In genomic region chr21:45918835-45919467, GRCh38 we compare ENCODE assay signal across 26 cellular contexts.
"Had no signal": no experiment of that assay in that cellular context is flagged by ENCODE, and none has a peak within 500 bp of the region (broad histone marks: within the 10 kb centered on the region; RNA-seq: fewer than 3 reads in every experiment).

No MANE protein-coding gene starts in this region.

- ATAC-seq: foreskin keratinocyte; heart right ventricle; sciatic nerve; stimulated activated naive CD8-positive, alpha-beta T cell treated with anti-CD3 and anti-CD28 coated beads, Interleukin-15, Interleukin-2, amounts not matched to agents 100 U/mL and 50 U/mL, for 24 hours had no signal

- DNase-seq: activated CD4-positive, alpha-beta memory T cell treated with anti-CD3 and anti-CD28 coated beads for 36 hours; activated CD4-positive, alpha-beta T cell treated with anti-CD3 and anti-CD28 coated beads, Interleukin-2, amount 10 ng/mL, durations not matched to agents 24 days and 14 days; activated CD4-positive, CD25-positive, alpha-beta regulatory T cell treated with anti-CD3 and anti-CD28 coated beads, Interleukin-2, amount 50 U/mL, for 72 hours; activated CD8-positive, alpha-beta memory T cell treated with anti-CD3 and anti-CD28 coated beads, Interleukin-2, amount 50 U/mL, for 4 hours; activated gamma-delta T cell treated with Interleukin-2 at 50 U/mL for 16 hours; activated naive CD4-positive, alpha-beta T cell treated with anti-CD3 and anti-CD28 coated beads, Interleukin-2, amount 50 U/mL, for 16 hours; activated T-cell treated with anti-CD3 and anti-CD28 coated beads, Interleukin-2, amount 50 U/mL, for 24 hours; amniotic stem cell; foreskin keratinocyte; heart right ventricle; mammary epithelial cell; naive B cell; nephron progenitor cell; ovary; retina; stimulated activated CD4-positive, alpha-beta T cell treated with anti-CD3 and anti-CD28 coated beads, Interleukin-12 subunit alpha, Interleukin-12 subunit beta, amount 100 ng/mL, for 4 hours; stimulated activated CD4-positive, alpha-beta T cell treated with anti-CD3 and anti-CD28 coated beads, Interleukin-4, amount 100 ng/mL, for 1 hour; stimulated activated naive CD8-positive, alpha-beta T cell treated with anti-CD3 and anti-CD28 coated beads, Interleukin-15, Interleukin-2, amounts not matched to agents 100 U/mL and 50 U/mL, for 24 hours; trophoblast cell had no signal

- H3K27me3 Mint-ChIP-seq: activated CD4-positive, alpha-beta memory T cell treated with anti-CD3 and anti-CD28 coated beads for 36 hours; activated CD4-positive, alpha-beta T cell treated with anti-CD3 and anti-CD28 coated beads, Interleukin-2, amount 10 ng/mL, durations not matched to agents 24 days and 14 days; activated T-cell treated with anti-CD3 and anti-CD28 coated beads, Interleukin-2, amount 50 U/mL, for 24 hours; progenitor cell of endocrine pancreas had no signal

- H3K4me3 ChIP-seq: esophagus muscularis mucosa, heart right ventricle, ovary, skin epidermis, thoracic aorta had no signal

- H3K36me3 ChIP-seq: esophagus muscularis mucosa, heart right ventricle, ovary, thoracic aorta had no signal

- H3K36me3 Mint-ChIP-seq: activated CD4-positive, alpha-beta memory T cell treated with anti-CD3 and anti-CD28 coated beads for 36 hours; mesothelial cell of epicardium; naive B cell had no signal

- H3K9me3 Mint-ChIP-seq: activated CD4-positive, alpha-beta memory T cell treated with anti-CD3 and anti-CD28 coated beads for 36 hours; activated CD4-positive, alpha-beta T cell treated with anti-CD3 and anti-CD28 coated beads, Interleukin-2, amount 10 ng/mL, durations not matched to agents 24 days and 14 days; activated T-cell treated with anti-CD3 and anti-CD28 coated beads, Interleukin-2, amount 50 U/mL, for 24 hours; mesothelial cell of epicardium; naive B cell; nephron progenitor cell had no signal

- H3K4me3 Mint-ChIP-seq: activated CD4-positive, alpha-beta memory T cell treated with anti-CD3 and anti-CD28 coated beads for 36 hours; activated CD4-positive, alpha-beta T cell treated with anti-CD3 and anti-CD28 coated beads, Interleukin-2, amount 10 ng/mL, durations not matched to agents 24 days and 14 days; activated T-cell treated with anti-CD3 and anti-CD28 coated beads, Interleukin-2, amount 50 U/mL, for 24 hours; mesothelial cell of epicardium; nephron progenitor cell had no signal

- H3K27ac ChIP-seq: foreskin keratinocyte, heart right ventricle, ovary, skin epidermis, thoracic aorta, VCaP had no signal

- H3K9me3 ChIP-seq: esophagus muscularis mucosa, heart right ventricle, ovary, thoracic aorta had no signal

- H3K4me1 ChIP-seq: foreskin keratinocyte had no signal

- H3K27me3 ChIP-seq: esophagus muscularis mucosa, foreskin keratinocyte, ovary had no signal

- H3K27ac Mint-ChIP-seq: activated CD4-positive, alpha-beta memory T cell treated with anti-CD3 and anti-CD28 coated beads for 36 hours; activated CD4-positive, alpha-beta T cell treated with anti-CD3 and anti-CD28 coated beads, Interleukin-2, amount 10 ng/mL, durations not matched to agents 24 days and 14 days; activated T-cell treated with anti-CD3 and anti-CD28 coated beads, Interleukin-2, amount 50 U/mL, for 24 hours; mesothelial cell of epicardium; naive B cell; nephron progenitor cell; progenitor cell of endocrine pancreas had no signal

- H3K4me1 Mint-ChIP-seq: activated CD4-positive, alpha-beta T cell treated with anti-CD3 and anti-CD28 coated beads, Interleukin-2, amount 10 ng/mL, durations not matched to agents 24 days and 14 days; naive B cell had no signal
